ENCODE assay signal across 15 cellular contexts in genomic region chr17:28398280-28398981, GRCh38. TPM values are rescaled to one million over a fixed set of nuclear protein-coding genes. Genes with fewer than 3 reads are reported as not detected.
A peak's percentile ranks its signal among the peaks of the same experiment; 100 is the strongest.
DNase-seq lines count a peak whose midpoint lies in the region; ATAC-seq and TF ChIP-seq lines count a peak whose summit lies in the region.
"Had no signal": no experiment of that assay in that cellular context is flagged by ENCODE, and none has a peak within 500 bp of the region (broad histone marks: within the 10 kb centered on the region; RNA-seq: fewer than 3 reads in every experiment).

No MANE protein-coding gene starts in this region.

- intact Hi-C loops in breast epithelium (cut with DNase I; ENCODE audit: low total_unique reads): no loop called here

- H3K4me1 ChIP-seq in hepatocyte (ENCODE audit: insufficient read depth) (peaks cover 22% of the 10 kb centered on the region), breast epithelium (no peaks in the 10 kb centered on the region)
- H3K4me1 ChIP-seq: ascending aorta, upper lobe of right lung had no signal

- no peak overlapping the region for H3K4me3 ChIP-seq in hepatocyte
- H3K4me3 ChIP-seq in breast epithelium: no peak overlapping the region
- H3K4me3 ChIP-seq: ascending aorta, upper lobe of right lung had no signal

- H4K20me1 ChIP-seq in hepatocyte (ENCODE audit: insufficient read depth, poor library complexity, severe bottlenecking): no peaks in the 10 kb centered on the region

- WGBS in hepatocyte (ENCODE audit: low lambda C conversion rate, missing lambda C conversion rate): 74% methylated on average over 6 of the region's 6 CpGs

- peak in 1 of 2 donors; percentile 31 for DNase-seq in activated naive CD4-positive, alpha-beta T cell treated with anti-CD3 and anti-CD28 coated beads, Interleukin-2, amount 50 U/mL, for 72 hours (ENCODE audit: low spot score in 2 of 2)
- no peak for DNase-seq in activated naive CD4-positive, alpha-beta T cell treated with anti-CD3 and anti-CD28 coated beads, Interleukin-2, amount 50 U/mL, for 16 hours
- peak; percentile 44 for DNase-seq in hepatocyte (ENCODE audit: low spot score)
- DNase-seq in stimulated activated effector memory CD8-positive, alpha-beta T cell treated with anti-CD3 and anti-CD28 coated beads, Interleukin-12 subunit alpha, Interleukin-12 subunit beta, amount 100 ng/mL, for 72 hours (ENCODE audit: low spot score in 2 of 2): no peak
- DNase-seq in KG1 (lab: John Stamatoyannopoulos, UW): no peak
- DNase-seq in breast epithelium (ENCODE audit: low spot score in 2 of 2): no peak
- no peak for DNase-seq in stimulated activated CD4-positive, alpha-beta T cell treated with anti-CD3 and anti-CD28 coated beads, Interleukin-4, amount 100 ng/mL, for 1 hour
- DNase-seq: hippocampal formation, midbrain, NCI-H1930, right cardiac atrium, upper lobe of right lung had no signal

- H3K79me2 ChIP-seq in hepatocyte: no peaks in the 10 kb centered on the region

- H3K27me3 ChIP-seq in hepatocyte (no peaks in the 10 kb centered on the region), breast epithelium (no peaks in the 10 kb centered on the region)
- H3K27me3 ChIP-seq: ascending aorta, upper lobe of right lung had no signal

- no peak for TF ChIP-seq POLR2A in breast epithelium (IDR thresholded peaks at IDR 0.05)

- no peaks in the 10 kb centered on the region for H3K9me2 ChIP-seq in hepatocyte (replicated peaks; ENCODE audit: insufficient read depth)

- H3K4me3 Mint-ChIP-seq in stimulated activated effector memory CD8-positive, alpha-beta T cell treated with anti-CD3 and anti-CD28 coated beads, Interleukin-12 subunit alpha, Interleukin-12 subunit beta, amount 100 ng/mL, for 72 hours: no peak overlapping the region

- no peaks in the 10 kb centered on the region for H3K9me3 Mint-ChIP-seq in activated naive CD4-positive, alpha-beta T cell treated with anti-CD3 and anti-CD28 coated beads, Interleukin-2, amount 50 U/mL, for 72 hours
- no peaks in the 10 kb centered on the region for H3K9me3 Mint-ChIP-seq in stimulated activated effector memory CD8-positive, alpha-beta T cell treated with anti-CD3 and anti-CD28 coated beads, Interleukin-12 subunit alpha, Interleukin-12 subunit beta, amount 100 ng/mL, for 72 hours

- TF ChIP-seq CTCF in VCaP (conservative IDR thresholded peaks at IDR 0.05): no peak
- TF ChIP-seq CTCF in hepatocyte (IDR thresholded peaks at IDR 0.05; ENCODE audit: poor library complexity): no peak
- no peak for TF ChIP-seq CTCF in breast epithelium (IDR thresholded peaks at IDR 0.05)

- H3K36me3 Mint-ChIP-seq in activated naive CD4-positive, alpha-beta T cell treated with anti-CD3 and anti-CD28 coated beads, Interleukin-2, amount 50 U/mL, for 72 hours: peaks cover 0 to 7% of the 10 kb centered on the region in 2 donors
- peaks cover 17% of the 10 kb centered on the region for H3K36me3 Mint-ChIP-seq in stimulated activated effector memory CD8-positive, alpha-beta T cell treated with anti-CD3 and anti-CD28 coated beads, Interleukin-12 subunit alpha, Interleukin-12 subunit beta, amount 100 ng/mL, for 72 hours

- H3K9me3 ChIP-seq in hepatocyte (ENCODE audit: low read depth): no peaks in the 10 kb centered on the region
- no peaks in the 10 kb centered on the region for H3K9me3 ChIP-seq in breast epithelium
- H3K9me3 ChIP-seq: ascending aorta, upper lobe of right lung had no signal

- H2AFZ ChIP-seq in hepatocyte: no peak overlapping the region

- H3K27ac ChIP-seq in VCaP (peak overlapping the region; percentile 17; the same call in 1 of the 2 replicates), hepatocyte (peak overlapping the region; percentile 59), breast epithelium (peak overlapping the region in 1 of 2 donors; percentile 25)
- H3K27ac ChIP-seq: ascending aorta, upper lobe of right lung had no signal

- ATAC-seq in activated naive CD4-positive, alpha-beta T cell treated with anti-CD3 and anti-CD28 coated beads, Interleukin-2, amount 50 U/mL, for 72 hours: no peak
- ATAC-seq in stimulated activated effector memory CD8-positive, alpha-beta T cell treated with anti-CD3 and anti-CD28 coated beads, Interleukin-12 subunit alpha, Interleukin-12 subunit beta, amount 100 ng/mL, for 72 hours: no peak
- ATAC-seq: upper lobe of right lung had no signal

- no peaks in the 10 kb centered on the region for H3K4me1 Mint-ChIP-seq in stimulated activated effector memory CD8-positive, alpha-beta T cell treated with anti-CD3 and anti-CD28 coated beads, Interleukin-12 subunit alpha, Interleukin-12 subunit beta, amount 100 ng/mL, for 72 hours

- H3K27ac Mint-ChIP-seq in activated naive CD4-positive, alpha-beta T cell treated with anti-CD3 and anti-CD28 coated beads, Interleukin-2, amount 50 U/mL, for 72 hours: peak overlapping the region; percentile 3 to 96
- H3K27ac Mint-ChIP-seq in stimulated activated effector memory CD8-positive, alpha-beta T cell treated with anti-CD3 and anti-CD28 coated beads, Interleukin-12 subunit alpha, Interleukin-12 subunit beta, amount 100 ng/mL, for 72 hours: peak overlapping the region; percentile 75

- no peak overlapping the region for H3K4me2 ChIP-seq in hepatocyte

- H3K36me3 ChIP-seq in hepatocyte (replicated peaks; ENCODE audit: insufficient read depth, low read depth) (no peaks in the 10 kb centered on the region), breast epithelium (no peaks in the 10 kb centered on the region)

RNA-seq across cellular contexts. Expression of gene SLC46A1, which starts 7.6 kb away (rescaled TPM):
- 1 to 10 TPM; 1.8 to 3.6 TPM for total RNA-seq in activated naive CD4-positive, alpha-beta T cell treated with anti-CD3 and anti-CD28 coated beads, Interleukin-2, amount 50 U/mL, for 72 hours
- total RNA-seq in hepatocyte (41.9 and 54.5 TPM in 2 replicates), breast epithelium (10 to 100 TPM; 11.2 to 22.7 (median 12.5) TPM)
- polyA plus RNA-seq in hepatocyte: 34.8 and 43.1 TPM in 2 replicates

RNA-seq across cellular contexts. Expression of gene SARM1, which starts 26.9 kb away (rescaled TPM):
- 10 to 100 TPM; 13.9 to 29.5 TPM for total RNA-seq in activated naive CD4-positive, alpha-beta T cell treated with anti-CD3 and anti-CD28 coated beads, Interleukin-2, amount 50 U/mL, for 72 hours
- total RNA-seq in hepatocyte: 12.8 and 19.5 TPM in 2 replicates
- polyA plus RNA-seq in hepatocyte: 11.0 and 14.5 TPM in 2 replicates
- total RNA-seq in breast epithelium: 10 to 100 TPM in 2 of 3 donors, 1 to 10 TPM in 1; 6.4 to 14.3 (median 13.8) TPM

RNA-seq across cellular contexts. Expression of gene VTN, which starts 28.3 kb away (rescaled TPM):
- total RNA-seq in activated naive CD4-positive, alpha-beta T cell treated with anti-CD3 and anti-CD28 coated beads, Interleukin-2, amount 50 U/mL, for 72 hours: under 1 TPM; 0.34 to 0.53 TPM
- total RNA-seq in hepatocyte (1,128 and 1,263 TPM in 2 replicates), breast epithelium (10 to 100 TPM in 1 of 3 donors, under 1 TPM in 2; 0.32 to 12.1 (median 0.98) TPM)
- 613 and 763 TPM in 2 replicates for polyA plus RNA-seq in hepatocyte

RNA-seq across cellular contexts. Expression of gene SEBOX, which starts 33.4 kb away (rescaled TPM):
- total RNA-seq in activated naive CD4-positive, alpha-beta T cell treated with anti-CD3 and anti-CD28 coated beads, Interleukin-2, amount 50 U/mL, for 72 hours: not detected
- total RNA-seq in hepatocyte (not detected in 2 replicates), breast epithelium (not detected)
- polyA plus RNA-seq in hepatocyte: not detected in 2 replicates
- total RNA-seq: ascending aorta, G401, right cardiac atrium, upper lobe of right lung had no signal
- polyA plus RNA-seq: right cardiac atrium had no signal

RNA-seq across cellular contexts. Expression of gene POLDIP2, which starts 41.1 kb away (rescaled TPM):
- total RNA-seq in activated naive CD4-positive, alpha-beta T cell treated with anti-CD3 and anti-CD28 coated beads, Interleukin-2, amount 50 U/mL, for 72 hours: 10 to 100 TPM; 62.2 to 83.4 TPM
- total RNA-seq in hepatocyte (81.6 and 82.9 TPM in 2 replicates), breast epithelium (10 to 100 TPM; 64.5 to 85.0 (median 69.8) TPM)
- polyA plus RNA-seq in hepatocyte: 118 and 122 TPM in 2 replicates

Comparison
In these comparisons a context has a peak if more than half of its experiments do, and no peak if none do; other contexts are left out.
1. RNA of gene VTN, which starts 28.3 kb away (total RNA-seq): 1,128 to 1,263 TPM in hepatocyte; 0.32 to 12.1 TPM in breast epithelium and 0.34 to 0.53 TPM in activated naive CD4-positive, alpha-beta T cell treated with anti-CD3 and anti-CD28 coated beads, Interleukin-2, amount 50 U/mL, for 72 hours; every median in the first group is over 10 times any median in the second.